In the genomic region with DNA sequence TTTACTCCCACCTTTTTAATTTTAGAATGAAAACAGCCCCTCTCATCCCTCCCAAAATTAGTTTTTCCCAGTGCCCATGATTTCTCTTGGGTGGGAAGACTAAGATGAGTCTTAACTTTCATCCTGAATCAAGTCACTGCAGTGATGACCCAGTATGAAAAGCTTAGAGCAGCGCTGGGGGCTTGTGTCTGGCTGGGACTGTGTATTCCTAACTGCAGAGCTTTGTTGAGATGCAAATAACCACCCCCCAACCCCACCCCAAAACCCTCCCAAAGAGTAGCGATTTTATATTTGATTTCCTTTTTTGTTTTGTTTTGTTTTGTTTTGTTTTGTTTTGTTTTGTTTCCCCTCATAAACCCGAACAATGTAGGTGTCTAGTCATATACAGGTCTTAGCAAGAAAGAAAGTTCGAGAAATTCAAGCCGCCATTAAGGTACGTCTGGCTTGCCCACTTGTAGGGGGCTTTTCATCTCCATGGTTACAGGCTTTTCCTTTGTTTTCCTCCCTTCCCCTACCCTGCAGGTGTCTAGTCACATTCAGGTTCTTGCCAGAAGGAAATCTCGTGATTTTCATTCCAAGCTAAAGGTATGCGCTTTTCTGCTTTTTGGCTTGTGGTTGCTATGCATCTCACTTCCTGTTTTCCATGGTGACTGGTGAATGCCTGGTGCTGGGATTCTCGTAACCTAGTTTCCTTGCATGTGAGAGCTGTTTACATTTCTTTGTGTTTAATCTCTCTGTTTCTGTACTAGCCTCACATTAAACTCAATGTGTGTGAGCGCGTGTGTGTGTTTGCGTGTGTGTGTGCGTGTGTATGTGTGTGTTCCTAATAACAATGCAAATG, we compare ENCODE assay signal across 9 cellular contexts.
DNase-seq lines count a peak whose midpoint lies in the region; ATAC-seq, FAIRE-seq and TF ChIP-seq lines count a peak whose summit lies in the region.
"Had no signal": no experiment of that assay in that cellular context is flagged by ENCODE, and none has a peak within 500 bp of the region (broad histone marks: within the 10 kb centered on the region; RNA-seq: fewer than 3 reads in every experiment).

No MANE protein-coding gene starts in this region.

- H3K27ac Mint-ChIP-seq in activated naive CD8-positive, alpha-beta T cell treated with anti-CD3 and anti-CD28 coated beads, Interleukin-2, amount 10 ng/mL, durations not matched to agents 7 days and 5 days: no peak overlapping the region
- no peak overlapping the region for H3K27ac Mint-ChIP-seq in activated naive CD8-positive, alpha-beta T cell treated with anti-CD3 and anti-CD28 coated beads, Interleukin-2, amount 50 U/mL, for 24 hours
- H3K27ac Mint-ChIP-seq in astrocyte (ENCODE audit: unreplicated experiment): peak overlapping the region; percentile 81

- no peak for TF ChIP-seq POLR2A in vagina (IDR thresholded peaks at IDR 0.05)

- peaks cover 54% of the 10 kb centered on the region for H4K20me1 ChIP-seq in astrocyte (ENCODE audit: insufficient read depth, low read length)

- H3K27me3 ChIP-seq in astrocyte (ENCODE audit: insufficient read depth, low read length) (no peaks in the 10 kb centered on the region), vagina (no peaks in the 10 kb centered on the region)

- peaks cover 4% of the 10 kb centered on the region for H3K4me1 Mint-ChIP-seq in activated naive CD8-positive, alpha-beta T cell treated with anti-CD3 and anti-CD28 coated beads, Interleukin-2, amount 10 ng/mL, durations not matched to agents 7 days and 5 days
- peaks cover 4% of the 10 kb centered on the region for H3K4me1 Mint-ChIP-seq in activated naive CD8-positive, alpha-beta T cell treated with anti-CD3 and anti-CD28 coated beads, Interleukin-2, amount 50 U/mL, for 24 hours
- peaks cover 63% of the 10 kb centered on the region for H3K4me1 Mint-ChIP-seq in astrocyte (ENCODE audit: low read depth, unreplicated experiment)

- peaks cover 45% of the 10 kb centered on the region for H3K79me2 ChIP-seq in astrocyte (ENCODE audit: insufficient read depth, low read length)

- no peak for ATAC-seq in activated naive CD8-positive, alpha-beta T cell treated with anti-CD3 and anti-CD28 coated beads, Interleukin-2, amount 10 ng/mL, durations not matched to agents 7 days and 5 days (ENCODE audit: low read depth)
- no peak for ATAC-seq in activated naive CD8-positive, alpha-beta T cell treated with anti-CD3 and anti-CD28 coated beads, Interleukin-2, amount 50 U/mL, for 24 hours
- no peak for ATAC-seq in GM18868 (IDR thresholded peaks at IDR 0.05; ENCODE audit: unreplicated experiment)
- ATAC-seq in HG02870 (IDR thresholded peaks at IDR 0.05; ENCODE audit: unreplicated experiment): no peak
- no peak for ATAC-seq in HG02840 (IDR thresholded peaks at IDR 0.05; ENCODE audit: low FRiP score, unreplicated experiment)

- DNase-seq in activated naive CD8-positive, alpha-beta T cell treated with anti-CD3 and anti-CD28 coated beads, Interleukin-2, amount 10 ng/mL, durations not matched to agents 7 days and 5 days: no peak
- DNase-seq in activated naive CD8-positive, alpha-beta T cell treated with anti-CD3 and anti-CD28 coated beads, Interleukin-2, amount 50 U/mL, for 24 hours: no peak
- DNase-seq in astrocyte (ENCODE audit: low read depth): peak; percentile 92
- peak; percentile 93 for DNase-seq in islet precursor cell
- peak in 1 of 2 donors; percentile 58 for DNase-seq in vagina (ENCODE audit: extremely low spot score in 2 of 2)
- DNase-seq: activated gamma-delta T cell treated with Interleukin-2 at 50 U/mL for 16 hours had no signal

- H3K27ac ChIP-seq in astrocyte (ENCODE audit: low read depth, low read length): peak overlapping the region; percentile 74
- H3K27ac ChIP-seq in vagina: peak overlapping the region; percentile 0

- H3K9ac ChIP-seq in astrocyte (ENCODE audit: low read length): peak overlapping the region; percentile 59

- FAIRE-seq in astrocyte (lab: Jason Lieb, UNC): peak; percentile 62

- peak overlapping the region; percentile 14 for H3K4me3 Mint-ChIP-seq in activated naive CD8-positive, alpha-beta T cell treated with anti-CD3 and anti-CD28 coated beads, Interleukin-2, amount 10 ng/mL, durations not matched to agents 7 days and 5 days
- no peak overlapping the region for H3K4me3 Mint-ChIP-seq in activated naive CD8-positive, alpha-beta T cell treated with anti-CD3 and anti-CD28 coated beads, Interleukin-2, amount 50 U/mL, for 24 hours
- peak overlapping the region; percentile 47 for H3K4me3 Mint-ChIP-seq in astrocyte (ENCODE audit: unreplicated experiment)

- TF ChIP-seq CTCF in astrocyte (IDR thresholded peaks at IDR 0.05; ENCODE audit: insufficient read depth, low read depth, low read length) (no peak), vagina (IDR thresholded peaks at IDR 0.05) (no peak)

- H3K9me3 Mint-ChIP-seq in activated naive CD8-positive, alpha-beta T cell treated with anti-CD3 and anti-CD28 coated beads, Interleukin-2, amount 10 ng/mL, durations not matched to agents 7 days and 5 days: no peaks in the 10 kb centered on the region
- H3K9me3 Mint-ChIP-seq in activated naive CD8-positive, alpha-beta T cell treated with anti-CD3 and anti-CD28 coated beads, Interleukin-2, amount 50 U/mL, for 24 hours: no peaks in the 10 kb centered on the region
- H3K9me3 Mint-ChIP-seq in astrocyte (ENCODE audit: unreplicated experiment): peaks cover 2% of the 10 kb centered on the region

- no peak overlapping the region for H2AFZ ChIP-seq in astrocyte (ENCODE audit: low read depth, low read length)

- POLR2A ChIA-PET in activated naive CD8-positive, alpha-beta T cell treated with anti-CD3 and anti-CD28 coated beads, Interleukin-2, amount 10 ng/mL, durations not matched to agents 7 days and 5 days (lab: Charles Lee): no interaction called here

- H3K36me3 Mint-ChIP-seq in activated naive CD8-positive, alpha-beta T cell treated with anti-CD3 and anti-CD28 coated beads, Interleukin-2, amount 10 ng/mL, durations not matched to agents 7 days and 5 days: no peaks in the 10 kb centered on the region
- H3K36me3 Mint-ChIP-seq in activated naive CD8-positive, alpha-beta T cell treated with anti-CD3 and anti-CD28 coated beads, Interleukin-2, amount 50 U/mL, for 24 hours (ENCODE audit: low read depth): no peaks in the 10 kb centered on the region
- peaks cover 20% of the 10 kb centered on the region for H3K36me3 Mint-ChIP-seq in astrocyte (ENCODE audit: low read depth, unreplicated experiment)

- H3K27me3 Mint-ChIP-seq in activated naive CD8-positive, alpha-beta T cell treated with anti-CD3 and anti-CD28 coated beads, Interleukin-2, amount 10 ng/mL, durations not matched to agents 7 days and 5 days: peaks cover 75% of the 10 kb centered on the region
- H3K27me3 Mint-ChIP-seq in activated naive CD8-positive, alpha-beta T cell treated with anti-CD3 and anti-CD28 coated beads, Interleukin-2, amount 50 U/mL, for 24 hours: peaks cover 43% of the 10 kb centered on the region
- no peaks in the 10 kb centered on the region for H3K27me3 Mint-ChIP-seq in astrocyte (ENCODE audit: low read depth, unreplicated experiment)

- H3K9me3 ChIP-seq in astrocyte (ENCODE audit: insufficient read depth, low read depth, low read length): no peaks in the 10 kb centered on the region
- H3K9me3 ChIP-seq in vagina: no peaks in the 10 kb centered on the region

- H3K4me3 ChIP-seq in astrocyte (ENCODE audit: insufficient read depth, low read depth, low read length): no peak overlapping the region
- no peak overlapping the region for H3K4me3 ChIP-seq in vagina

- intact Hi-C loops in vagina (cut with DNase I): no loop called here

- H3K36me3 ChIP-seq in astrocyte (ENCODE audit: insufficient read depth, low read length): peaks cover 6% of the 10 kb centered on the region
- no peaks in the 10 kb centered on the region for H3K36me3 ChIP-seq in vagina

- H3K4me2 ChIP-seq in astrocyte (ENCODE audit: low read length): peak overlapping the region; percentile 64

- H3K4me1 ChIP-seq in astrocyte (ENCODE audit: insufficient read depth, low read length) (peaks cover 43% of the 10 kb centered on the region), vagina (peaks cover 38% of the 10 kb centered on the region)

Comparison
In these comparisons a context has a peak if more than half of its experiments do, and no peak if none do; other contexts are left out.
1. DNase-seq: peak in astrocyte (single experiment) and islet precursor cell (single experiment); none in activated naive CD8-positive, alpha-beta T cell treated with anti-CD3 and anti-CD28 coated beads, Interleukin-2, amount 10 ng/mL, durations not matched to agents 7 days and 5 days (single experiment) and activated naive CD8-positive, alpha-beta T cell treated with anti-CD3 and anti-CD28 coated beads, Interleukin-2, amount 50 U/mL, for 24 hours (single experiment).